ENCODE assay signal across 1 cellular context in the genomic region with DNA sequence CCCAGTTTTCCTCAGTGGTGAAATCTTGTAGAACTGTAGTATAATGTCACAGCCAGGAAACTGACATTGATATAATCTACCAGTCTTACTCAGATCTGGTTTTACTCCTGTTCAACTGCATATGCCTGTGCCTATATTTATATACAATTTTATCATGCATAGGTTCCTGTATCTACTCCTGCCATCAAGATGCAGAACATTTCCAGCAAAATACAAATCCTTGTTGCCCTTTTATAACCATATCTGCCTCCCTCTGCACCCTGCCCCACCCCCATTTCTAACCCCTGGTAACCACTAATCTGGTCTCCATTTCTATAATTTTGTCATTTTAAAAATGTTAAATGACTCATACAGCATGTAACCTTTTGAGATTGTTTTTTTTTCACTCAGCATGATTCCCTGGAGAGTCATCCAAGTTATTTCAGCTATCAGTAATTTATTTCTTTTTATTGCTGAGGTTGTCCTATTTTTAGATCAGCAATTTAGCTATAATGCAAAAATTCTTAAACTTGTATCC.
TF ChIP-seq lines count a peak whose summit lies in the region.

No MANE protein-coding gene starts in this region.

TF ChIP-seq in SK-N-SH, 30 proteins besides CTCF, POLR2A, EP300 and RAD21 (continued from another document):
- TF ChIP-seq PBX3 (IDR thresholded peaks at IDR 0.05): peak; percentile 40
